In the genomic region with DNA sequence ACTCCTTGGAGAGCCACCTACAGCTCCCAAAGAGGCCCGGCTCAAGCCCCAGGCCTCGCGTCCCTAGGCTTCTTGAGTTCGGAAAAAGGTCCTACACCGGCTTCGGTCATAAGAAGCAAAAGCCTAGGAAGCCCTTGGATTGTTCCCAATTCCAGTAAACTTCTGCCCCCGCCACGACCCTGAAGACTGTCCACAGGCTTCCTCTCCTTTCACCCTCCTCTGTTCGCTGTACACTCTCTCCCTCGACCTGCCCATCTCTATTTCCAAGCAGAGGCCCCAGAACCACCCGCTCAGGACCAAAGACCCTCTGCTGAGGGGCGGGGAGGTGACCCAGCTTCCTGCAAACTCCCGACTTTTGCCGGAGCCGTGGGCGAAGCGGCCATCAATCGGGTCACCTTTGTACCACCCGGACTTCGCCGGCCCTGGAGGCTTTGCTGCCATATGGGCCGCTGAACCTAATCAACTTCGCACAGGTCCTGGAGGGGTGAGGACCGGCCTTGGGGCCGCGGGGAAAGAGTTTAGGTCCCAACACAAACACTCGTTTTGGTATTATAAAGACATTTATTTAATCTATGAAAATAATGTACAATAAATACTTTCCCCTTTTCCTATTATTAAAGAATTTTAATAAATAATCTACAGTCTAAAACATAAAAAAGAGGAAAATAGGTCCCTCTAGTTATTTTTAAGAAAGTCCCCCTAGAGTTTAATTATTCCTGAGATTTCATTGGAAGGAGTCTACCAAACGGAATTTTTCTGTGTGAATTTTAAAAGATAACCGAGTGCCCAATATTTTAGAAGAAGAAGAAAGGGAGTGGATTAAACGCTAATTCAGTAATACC, we compare ENCODE assay signal across 8 cellular contexts. TPM values are rescaled to one million over a fixed set of nuclear protein-coding genes. Genes with fewer than 3 reads are reported as not detected.
A peak's percentile ranks its signal among the peaks of the same experiment; 100 is the strongest.
DNase-seq lines count a peak whose midpoint lies in the region; ATAC-seq, FAIRE-seq and TF ChIP-seq lines count a peak whose summit lies in the region.

No MANE protein-coding gene starts in this region.

- SMC1A ChIA-PET in GM12878 (lab: Charles Lee; ENCODE audit: uncharacterized antibody, unreplicated experiment), result interaction anchor here (1.0 to 2.8 kb wide), 9 partner anchors 8 to 207 kb away, joined by 3 to 13 read pairs (median 3); no protein-coding TSS in a partner anchor

- no peaks in the 10 kb centered on the region for H4K20me1 ChIP-seq in GM12878 (ENCODE audit: control insufficient read depth, insufficient read depth)

- no peak for FAIRE-seq in GM12878 (lab: Jason Lieb, UNC)

- no peak for TF ChIP-seq POLR2A in GM12878 (IDR thresholded peaks at IDR 0.05; ENCODE audit: low read depth, low read length)

- H3K4me1 ChIP-seq in ACC112 (ENCODE audit: control insufficient read depth, insufficient read depth, low read length, unreplicated experiment) (no peaks in the 10 kb centered on the region), GM12878 (ENCODE audit: control insufficient read depth, insufficient read depth, low read length) (peaks cover 7% of the 10 kb centered on the region), liver (ENCODE audit: control insufficient read depth in 4 of 4, insufficient read depth in 4 of 4, low read length in 3 of 4) (peaks cover 0 to 9% (median 3%) of the 10 kb centered on the region in 4 donors), thymus (ENCODE audit: control insufficient read depth, insufficient read depth, low read length) (peaks cover 9% of the 10 kb centered on the region)

- no peaks in the 10 kb centered on the region for H3K79me2 ChIP-seq in ACC112 (ENCODE audit: control insufficient read depth, insufficient read depth, low read length, unreplicated experiment)
- H3K79me2 ChIP-seq in GM12878 (ENCODE audit: control insufficient read depth, insufficient read depth, low read length), result peaks cover 12% of the 10 kb centered on the region

- no peak for TF ChIP-seq RAD21 in GM12878 (IDR thresholded peaks at IDR 0.05; ENCODE audit: insufficient read depth, low read depth, low read length)
- no peak for TF ChIP-seq RAD21 in liver (IDR thresholded peaks at IDR 0.05)

- peak; percentile 46 for ATAC-seq in GM12878
- no peak for ATAC-seq in HG03565 (IDR thresholded peaks at IDR 0.05; ENCODE audit: unreplicated experiment)

- H3K9ac ChIP-seq in GM12878 (ENCODE audit: control insufficient read depth, insufficient read depth, low read length), result peak overlapping the region; percentile 77
- peak overlapping the region in 1 of 2 donors; percentile 58 for H3K9ac ChIP-seq in liver (ENCODE audit: low read depth in 1 of 2, low read length in 2 of 2)

- CTCF ChIA-PET in GM12878 (lab: Yijun Ruan, JAX), result interaction anchor here (0.6 to 2.8 kb wide), 5 partner anchors 17 to 280 kb away, joined by 3 to 12 read pairs (median 4); no protein-coding TSS in a partner anchor

- H3K4me3 ChIP-seq in ACC112 (ENCODE audit: low read depth, low read length), result peak overlapping the region; percentile 42; the same call in 1 of the 2 replicates
- H3K4me3 ChIP-seq in MG63, result peak overlapping the region; percentile 78
- H3K4me3 ChIP-seq in GM12878, result peak overlapping the region; percentile 81
- H3K4me3 ChIP-seq in liver (ENCODE audit: low read depth in 1 of 3, low read length in 3 of 3), result peak overlapping the region in 2 of 3 donors; percentile 18 to 57
- H3K4me3 ChIP-seq in thymus (ENCODE audit: low read length), result peak overlapping the region; percentile 60

- DNase-seq in MG63 (peak; percentile 53), GM12878 (ENCODE audit: low read depth, low spot score) (no peak), NCI-H82 (lab: John Stamatoyannopoulos, UW) (no peak), SIG-M5 (lab: John Stamatoyannopoulos, UW) (no peak)

- peak overlapping the region; percentile 85 for H3K4me2 ChIP-seq in GM12878 (ENCODE audit: control insufficient read depth, insufficient read depth)

- RAD21 ChIA-PET in GM12878 (lab: Charles Lee; ENCODE audit: unreplicated experiment), result interaction anchor here (0.7 to 3.3 kb wide), 6 partner anchors 29 to 195 kb away, joined by 3 to 18 read pairs (median 4); no protein-coding TSS in a partner anchor

- intact Hi-C loops in GM12878 (cut with micrococcal nuclease; ENCODE audit: unreplicated experiment), result loop anchor here (2.0 to 5.0 kb wide), 2 partner anchors 32 to 50 kb away; no protein-coding TSS in a partner anchor

- no peaks in the 10 kb centered on the region for H3K9me3 ChIP-seq in MG63
- no peaks in the 10 kb centered on the region for H3K9me3 ChIP-seq in GM12878 (replicated peaks; ENCODE audit: control insufficient read depth, insufficient read depth, low read length)
- no peaks in the 10 kb centered on the region for H3K9me3 ChIP-seq in liver (ENCODE audit: control insufficient read depth in 4 of 4, low read length in 3 of 4)
- H3K9me3 ChIP-seq in thymus (ENCODE audit: control insufficient read depth), result no peaks in the 10 kb centered on the region

- no peak overlapping the region for H2AFZ ChIP-seq in ACC112 (ENCODE audit: low read length, unreplicated experiment)
- peak overlapping the region; percentile 60 for H2AFZ ChIP-seq in GM12878 (ENCODE audit: control insufficient read depth, low read depth, low read length)

- POLR2A ChIA-PET in GM12878 (lab: Charles Lee), result interaction anchor here (0.9 to 2.0 kb wide), 5 partner anchors 29 to 180 kb away, joined by 3 to 9 read pairs (median 4); no protein-coding TSS in a partner anchor

- no peak for TF ChIP-seq CTCF in GM12878 (IDR thresholded peaks at IDR 0.05 in 2 of 3, conservative IDR thresholded peaks at IDR 0.05 in 1 of 3; ENCODE audit: control insufficient read depth in 2 of 3, extremely low read depth in 1 of 3, insufficient read depth in 1 of 3, low read depth in 3 of 3, low read length in 3 of 3)
- TF ChIP-seq CTCF in liver (IDR thresholded peaks at IDR 0.05; ENCODE audit: low read depth, low read length, missing input control), result no peak

- BruUV-seq in GM12878 (replicated peaks; lab: Mats Ljungman, UMichigan), result no TSS peak

- peaks cover 88% of the 10 kb centered on the region for H3K27me3 ChIP-seq in ACC112 (ENCODE audit: insufficient read depth, low read length)
- H3K27me3 ChIP-seq in MG63, result no peaks in the 10 kb centered on the region
- peaks cover 0 to 4% of the 10 kb centered on the region in 2 experiments; a peak in 1 of 4 replicates for H3K27me3 ChIP-seq in GM12878 (replicated peaks in 1 of 2; ENCODE audit: control insufficient read depth in 2 of 2, insufficient read depth in 2 of 2, low read length in 1 of 2)
- peaks cover 2 to 14% (median 3%) of the 10 kb centered on the region in 4 donors for H3K27me3 ChIP-seq in liver (ENCODE audit: control insufficient read depth in 4 of 4, insufficient read depth in 4 of 4, low read length in 3 of 4)
- peaks cover 20% of the 10 kb centered on the region for H3K27me3 ChIP-seq in thymus (ENCODE audit: control insufficient read depth, insufficient read depth)

- TF ChIP-seq EP300 in GM12878 (IDR thresholded peaks at IDR 0.05; ENCODE audit: borderline replicate concordance in 1 of 2, control insufficient read depth in 1 of 2, low read depth in 2 of 2, low read length in 2 of 2), result no peak

- no peak overlapping the region for H3K27ac ChIP-seq in ACC112 (ENCODE audit: low read depth, low read length)
- peak overlapping the region; percentile 49 for H3K27ac ChIP-seq in GM12878 (ENCODE audit: control insufficient read depth, insufficient read depth)
- peak overlapping the region; percentile 72 to 81 for H3K27ac ChIP-seq in liver (ENCODE audit: low read depth in 1 of 2, low read length in 2 of 2)
- H3K27ac ChIP-seq in thymus (ENCODE audit: low read depth), result peak overlapping the region; percentile 82

- 31% methylated on average over 30 of the region's 30 CpGs for WGBS in GM12878 (ENCODE audit: insufficient coverage, insufficient replicate concordance, low lambda C conversion rate, missing lambda C conversion rate)
- WGBS in liver, result 16% methylated on average over 30 of the region's 30 CpGs
- WGBS in thymus, result 24% methylated on average over 30 of the region's 30 CpGs

- H3K36me3 ChIP-seq in ACC112 (ENCODE audit: insufficient read depth, low read length) (no peaks in the 10 kb centered on the region), MG63 (peaks cover 26% of the 10 kb centered on the region), GM12878 (ENCODE audit: control insufficient read depth in 2 of 2, insufficient read depth in 2 of 2, low read length in 1 of 2) (no peaks in the 10 kb centered on the region), liver (ENCODE audit: control insufficient read depth in 4 of 4, insufficient read depth in 3 of 4, low read depth in 1 of 4, low read length in 3 of 4) (no peaks in the 10 kb centered on the region), thymus (ENCODE audit: control insufficient read depth, insufficient read depth) (no peaks in the 10 kb centered on the region)

- in situ Hi-C loops in GM12878 (cut with MboI), result no loop called here

RNA-seq across cellular contexts. Expression of a gene that starts 2.6 kb away (rescaled TPM):
- total RNA-seq in MG63 (2014; rRNA removed; shearing (Covaris generic); ENCODE audit: low replicate concordance), result 7.2 and 16.0 TPM in 2 replicates
- total RNA-seq in GM12878 (2013; cell fraction: nucleolus; rRNA removed), result 3.3 and 6.2 TPM in 2 replicates
- total RNA-seq in GM12878 (2014; rRNA removed) (1.4 and 2.0 TPM in 2 replicates), GM12878 (2014; rRNA removed; fragmentation: Illumina TruSeq; extraction: Trizol) (1.7 and 1.8 TPM in 2 replicates), GM12878 (2021) (6.3 and 6.7 TPM in 2 replicates), liver (1 to 10 TPM in 1 of 2 donors, under 1 TPM in 1; 0.67 to 2.3 TPM)
- polyA plus RNA-seq in GM12878 (2011; ENCODE audit: low read depth), result 0.94 TPM
- polyA plus RNA-seq in GM12878 (2011; rRNA removed) (0.42 and 0.48 TPM in 2 replicates), GM12878 (2014; fragmentation: Illumina TruSeq; extraction: Trizol) (2.6 and 3.6 TPM in 2 replicates), GM12878 (2014; fragmentation: Nextera tagmentation; extraction: Ambion mirVana) (under 1 TPM; 0.16 to 0.88 TPM), GM12878 (2014; rRNA removed) (8.8 and 9.2 TPM in 2 replicates), GM12878 (2016; fragmentation: Nextera tagmentation; extraction: Ambion mirVana) (1 to 10 TPM; 3.1 to 4.1 TPM), liver (1 to 10 TPM; 1.3 to 2.5 TPM), thymus (11.1 TPM)
- 0.45 and 0.57 TPM in 2 replicates for polyA plus RNA-seq in GM12878 (2011; cell fraction: cytosol; rRNA removed)
- polyA plus RNA-seq in GM12878 (2011; cell fraction: nucleus; rRNA removed), result 0.91 and 0.97 TPM in 2 replicates
- 2.4 and 3.0 TPM in 2 replicates for polyA plus RNA-seq in GM12878 (2012)
- polyA minus RNA-seq in GM12878 (2011; rRNA and poly(A)+ RNA removed), result 0.29 and 0.52 TPM in 2 replicates
- polyA minus RNA-seq in GM12878 (2011; cell fraction: cytosol; rRNA and poly(A)+ RNA removed), result not detected in 2 replicates
- 0.85 and 1.1 TPM in 2 replicates for polyA minus RNA-seq in GM12878 (2011; cell fraction: nucleus; rRNA and poly(A)+ RNA removed)

RNA-seq across cellular contexts. Expression of a gene that starts 11.5 kb away (rescaled TPM):
- not detected in 2 replicates for total RNA-seq in MG63 (2014; rRNA removed; shearing (Covaris generic); ENCODE audit: low replicate concordance)
- total RNA-seq in GM12878 (2013; cell fraction: nucleolus; rRNA removed), result not detected in 2 replicates
- total RNA-seq in GM12878 (2014; rRNA removed) (not detected in 2 replicates), GM12878 (2014; rRNA removed; fragmentation: Illumina TruSeq; extraction: Trizol) (not detected in 2 replicates), GM12878 (2021) (not detected in 2 replicates), liver (not detected)
- not detected for polyA plus RNA-seq in GM12878 (2011; ENCODE audit: low read depth)
- polyA plus RNA-seq in GM12878 (2011; rRNA removed) (not detected in 2 replicates), GM12878 (2014; fragmentation: Illumina TruSeq; extraction: Trizol) (not detected in 2 replicates), GM12878 (2014; fragmentation: Nextera tagmentation; extraction: Ambion mirVana) (not detected), GM12878 (2014; rRNA removed) (not detected in 2 replicates), GM12878 (2016; fragmentation: Nextera tagmentation; extraction: Ambion mirVana) (not detected), liver (not detected), thymus (0.11 TPM)
- not detected in 2 replicates for polyA plus RNA-seq in GM12878 (2011; cell fraction: cytosol; rRNA removed)
- not detected in 2 replicates for polyA plus RNA-seq in GM12878 (2011; cell fraction: nucleus; rRNA removed)
- polyA plus RNA-seq in GM12878 (2012), result not detected in 2 replicates
- polyA minus RNA-seq in GM12878 (2011; rRNA and poly(A)+ RNA removed), result not detected in 2 replicates
- not detected in 2 replicates for polyA minus RNA-seq in GM12878 (2011; cell fraction: cytosol; rRNA and poly(A)+ RNA removed)
- not detected in 2 replicates for polyA minus RNA-seq in GM12878 (2011; cell fraction: nucleus; rRNA and poly(A)+ RNA removed)

RNA-seq across cellular contexts. Expression of a gene that starts 35.8 kb away (rescaled TPM):
- 0.86 and 4.2 TPM in 2 replicates for total RNA-seq in MG63 (2014; rRNA removed; shearing (Covaris generic); ENCODE audit: low replicate concordance)
- 10.2 and 10.5 TPM in 2 replicates for total RNA-seq in GM12878 (2013; cell fraction: nucleolus; rRNA removed)
- total RNA-seq in GM12878 (2014; rRNA removed) (3.3 and 3.7 TPM in 2 replicates), GM12878 (2014; rRNA removed; fragmentation: Illumina TruSeq; extraction: Trizol) (2.3 and 2.5 TPM in 2 replicates), GM12878 (2021) (5.8 and 6.2 TPM in 2 replicates), liver (under 1 TPM; 0.65 to 0.75 TPM)
- 0.64 TPM for polyA plus RNA-seq in GM12878 (2011; ENCODE audit: low read depth)
- polyA plus RNA-seq in GM12878 (2011; rRNA removed) (2.4 and 3.4 TPM in 2 replicates), GM12878 (2014; fragmentation: Illumina TruSeq; extraction: Trizol) (2.3 and 4.6 TPM in 2 replicates), GM12878 (2014; fragmentation: Nextera tagmentation; extraction: Ambion mirVana) (under 1 TPM; 0.35 to 0.60 TPM), GM12878 (2014; rRNA removed) (3.6 and 4.3 TPM in 2 replicates), GM12878 (2016; fragmentation: Nextera tagmentation; extraction: Ambion mirVana) (1 to 10 TPM; 1.0 to 1.2 TPM), liver (under 1 TPM; 0.19 to 0.35 TPM), thymus (1.5 TPM)
- 3.4 and 3.5 TPM in 2 replicates for polyA plus RNA-seq in GM12878 (2011; cell fraction: cytosol; rRNA removed)
- 10.1 and 10.8 TPM in 2 replicates for polyA plus RNA-seq in GM12878 (2011; cell fraction: nucleus; rRNA removed)
- polyA plus RNA-seq in GM12878 (2012), result 1.4 and 2.0 TPM in 2 replicates
- 1.4 and 3.2 TPM in 2 replicates for polyA minus RNA-seq in GM12878 (2011; rRNA and poly(A)+ RNA removed)
- 0.94 and 1.5 TPM in 2 replicates for polyA minus RNA-seq in GM12878 (2011; cell fraction: cytosol; rRNA and poly(A)+ RNA removed)
- 4.0 and 6.4 TPM in 2 replicates for polyA minus RNA-seq in GM12878 (2011; cell fraction: nucleus; rRNA and poly(A)+ RNA removed)

RNA-seq across cellular contexts. Expression of a gene that starts 47.7 kb away (rescaled TPM):
- 2.1 and 4.6 TPM in 2 replicates for total RNA-seq in MG63 (2014; rRNA removed; shearing (Covaris generic); ENCODE audit: low replicate concordance)
- 23.2 and 26.2 TPM in 2 replicates for total RNA-seq in GM12878 (2013; cell fraction: nucleolus; rRNA removed)
- total RNA-seq in GM12878 (2014; rRNA removed) (2.8 and 4.5 TPM in 2 replicates), GM12878 (2014; rRNA removed; fragmentation: Illumina TruSeq; extraction: Trizol) (3.0 and 3.5 TPM in 2 replicates), GM12878 (2021) (5.6 and 6.7 TPM in 2 replicates), liver (1 to 10 TPM in 1 of 2 donors, under 1 TPM in 1; 0.75 to 2.2 TPM)
- 2.1 TPM for polyA plus RNA-seq in GM12878 (2011; ENCODE audit: low read depth)
- polyA plus RNA-seq in GM12878 (2011; rRNA removed) (6.4 and 9.1 TPM in 2 replicates), GM12878 (2014; fragmentation: Illumina TruSeq; extraction: Trizol) (4.5 and 4.6 TPM in 2 replicates), GM12878 (2014; fragmentation: Nextera tagmentation; extraction: Ambion mirVana) (under 1 TPM; 0.64 to 0.91 TPM), GM12878 (2014; rRNA removed) (7.7 and 8.3 TPM in 2 replicates), GM12878 (2016; fragmentation: Nextera tagmentation; extraction: Ambion mirVana) (under 1 TPM; 0.19 to 0.76 TPM), liver (1 to 10 TPM; 1.0 to 1.3 TPM), thymus (3.3 TPM)
- polyA plus RNA-seq in GM12878 (2011; cell fraction: cytosol; rRNA removed), result 4.0 and 4.7 TPM in 2 replicates
- 35.2 and 38.0 TPM in 2 replicates for polyA plus RNA-seq in GM12878 (2011; cell fraction: nucleus; rRNA removed)
- polyA plus RNA-seq in GM12878 (2012), result 3.2 and 3.9 TPM in 2 replicates
- 1.2 and 2.0 TPM in 2 replicates for polyA minus RNA-seq in GM12878 (2011; rRNA and poly(A)+ RNA removed)
- 1.5 and 1.6 TPM in 2 replicates for polyA minus RNA-seq in GM12878 (2011; cell fraction: cytosol; rRNA and poly(A)+ RNA removed)
- 7.1 and 7.3 TPM in 2 replicates for polyA minus RNA-seq in GM12878 (2011; cell fraction: nucleus; rRNA and poly(A)+ RNA removed)

RNA-seq across cellular contexts. Expression of a gene that starts 51.2 kb away (rescaled TPM):
- total RNA-seq in MG63 (2014; rRNA removed; shearing (Covaris generic); ENCODE audit: low replicate concordance), result not detected in 2 replicates
- not detected in 2 replicates for total RNA-seq in GM12878 (2013; cell fraction: nucleolus; rRNA removed)
- total RNA-seq in GM12878 (2014; rRNA removed) (not detected in 2 replicates), GM12878 (2014; rRNA removed; fragmentation: Illumina TruSeq; extraction: Trizol) (not detected in 2 replicates), GM12878 (2021) (not detected in 2 replicates), liver (under 1 TPM in 1 of 2 donors, not detected in 1; 0.08 TPM)
- not detected for polyA plus RNA-seq in GM12878 (2011; ENCODE audit: low read depth)
- polyA plus RNA-seq in GM12878 (2011; rRNA removed) (not detected in 2 replicates), GM12878 (2014; fragmentation: Illumina TruSeq; extraction: Trizol) (not detected in 2 replicates), GM12878 (2014; fragmentation: Nextera tagmentation; extraction: Ambion mirVana) (not detected), GM12878 (2014; rRNA removed) (not detected in 2 replicates), GM12878 (2016; fragmentation: Nextera tagmentation; extraction: Ambion mirVana) (not detected), liver (under 1 TPM; 0.36 to 0.38 TPM), thymus (0.16 TPM)
- polyA plus RNA-seq in GM12878 (2011; cell fraction: cytosol; rRNA removed), result not detected in 2 replicates
- not detected in 2 replicates for polyA plus RNA-seq in GM12878 (2011; cell fraction: nucleus; rRNA removed)
- not detected in 2 replicates for polyA plus RNA-seq in GM12878 (2012)
- not detected in 2 replicates for polyA minus RNA-seq in GM12878 (2011; rRNA and poly(A)+ RNA removed)
- not detected in 2 replicates for polyA minus RNA-seq in GM12878 (2011; cell fraction: cytosol; rRNA and poly(A)+ RNA removed)
- not detected in 2 replicates for polyA minus RNA-seq in GM12878 (2011; cell fraction: nucleus; rRNA and poly(A)+ RNA removed)
